In genomic region chr2:30439879-30440278, GRCh38 we compare ENCODE assay signal across 19 cellular contexts. TPM values are rescaled to one million over a fixed set of nuclear protein-coding genes. Genes with fewer than 3 reads are reported as not detected.
DNase-seq lines count a peak whose midpoint lies in the region; ATAC-seq and TF ChIP-seq lines count a peak whose summit lies in the region.
"Had no signal": no experiment of that assay in that cellular context is flagged by ENCODE, and none has a peak within 500 bp of the region (broad histone marks: within the 10 kb centered on the region; RNA-seq: fewer than 3 reads in every experiment).

No MANE protein-coding gene starts in this region.

- DNase-seq in activated naive CD4-positive, alpha-beta T cell treated with anti-CD3 and anti-CD28 coated beads, Interleukin-2, amount 50 U/mL, for 72 hours (ENCODE audit: low spot score in 2 of 2) = no peak
- no peak for DNase-seq in activated naive CD4-positive, alpha-beta T cell treated with Interleukin-2 at 50 U/mL for 16 hours
- peak in 2 of 10 experiments; percentile 22 to 40 for DNase-seq in CD4-positive, alpha-beta T cell
- DNase-seq in T-helper 17 cell (no peak), body of pancreas (no peak), hepatic stellate cell (ENCODE audit: low spot score) (no peak)
- DNase-seq in naive thymus-derived CD4-positive, alpha-beta T cell = peak in 7 of 9 donors; percentile 56 to 77 (median 71)
- DNase-seq: DMS153, GDM1, HCEC 1CT, IMR-90, NCI-H1417, NCI-H187, NCI-H2107, NCI-H510A, NCI-H748 treated with DMSO at 0.1 percent for 48 hours, Right ventricle myocardium superior had no signal

- peaks cover 18% of the 10 kb centered on the region for H3K4me1 Mint-ChIP-seq in CD4-positive, alpha-beta T cell (ENCODE audit: low read depth)
- H3K4me1 Mint-ChIP-seq in T-helper 17 cell = peaks cover 9% of the 10 kb centered on the region
- peaks cover 14 to 38% (median 22%) of the 10 kb centered on the region in 7 donors for H3K4me1 Mint-ChIP-seq in naive thymus-derived CD4-positive, alpha-beta T cell

- H3K9me3 ChIP-seq in CD4-positive, alpha-beta T cell (ENCODE audit: control insufficient read depth, low read length) = no peaks in the 10 kb centered on the region
- H3K9me3 ChIP-seq in T-helper 17 cell (ENCODE audit: control insufficient read depth, low read length, poor library complexity, severe bottlenecking) (no peaks in the 10 kb centered on the region), body of pancreas (no peaks in the 10 kb centered on the region)
- no peaks in the 10 kb centered on the region for H3K9me3 ChIP-seq in naive thymus-derived CD4-positive, alpha-beta T cell (ENCODE audit: control insufficient read depth in 2 of 3, low read length in 3 of 3)

- POLR2A ChIA-PET in CD4-positive, alpha-beta T cell (lab: Charles Lee) = interaction anchor here (0.8 to 2.0 kb wide), 3 partner anchors 17 to 210 kb away, joined by 3 to 7 read pairs (median 3); partner anchors contain the start of gene LBH
- POLR2A ChIA-PET in naive thymus-derived CD4-positive, alpha-beta T cell (lab: Charles Lee) = interaction anchor here (0.6 kb wide), 1 partner anchor 11 kb away, joined by 3 read pairs; no protein-coding TSS in a partner anchor

- H3K36me3 ChIP-seq in naive thymus-derived CD4-positive, alpha-beta T cell (ENCODE audit: control insufficient read depth in 2 of 3, insufficient read depth in 3 of 3, low read length in 3 of 3) = no peaks in the 10 kb centered on the region
- H3K36me3 ChIP-seq in body of pancreas (replicated peaks in 1 of 2; ENCODE audit: insufficient read depth in 1 of 2, low read depth in 2 of 2) = no peaks in the 10 kb centered on the region

- H3K27ac Mint-ChIP-seq in activated naive CD4-positive, alpha-beta T cell treated with anti-CD3 and anti-CD28 coated beads, Interleukin-2, amount 50 U/mL, for 72 hours = peak overlapping the region; percentile 23 to 27
- H3K27ac Mint-ChIP-seq in CD4-positive, alpha-beta T cell = peak overlapping the region; percentile 46
- H3K27ac Mint-ChIP-seq in T-helper 17 cell = no peak overlapping the region
- H3K27ac Mint-ChIP-seq in naive thymus-derived CD4-positive, alpha-beta T cell = peak overlapping the region in 8 of 9 donors; percentile 14 to 91 (median 78)
- H3K27ac Mint-ChIP-seq: GM23338 had no signal

- TF ChIP-seq POLR2A in body of pancreas (IDR thresholded peaks at IDR 0.05) = no peak

- no peaks in the 10 kb centered on the region for H3K27me3 Mint-ChIP-seq in CD4-positive, alpha-beta T cell
- no peaks in the 10 kb centered on the region for H3K27me3 Mint-ChIP-seq in T-helper 17 cell
- no peaks in the 10 kb centered on the region for H3K27me3 Mint-ChIP-seq in naive thymus-derived CD4-positive, alpha-beta T cell

- no peaks in the 10 kb centered on the region for H3K27me3 ChIP-seq in CD4-positive, alpha-beta T cell (ENCODE audit: control insufficient read depth, insufficient read depth, low read length)
- H3K27me3 ChIP-seq in naive thymus-derived CD4-positive, alpha-beta T cell (ENCODE audit: control insufficient read depth in 2 of 2, insufficient read depth in 2 of 2, low read length in 2 of 2) = no peaks in the 10 kb centered on the region
- no peaks in the 10 kb centered on the region for H3K27me3 ChIP-seq in body of pancreas

- H3K4me3 ChIP-seq in naive thymus-derived CD4-positive, alpha-beta T cell (ENCODE audit: low read length) = no peak overlapping the region
- H3K4me3 ChIP-seq in body of pancreas = no peak overlapping the region
- H3K4me3 ChIP-seq: GM23338 had no signal

- peak; percentile 71 to 81 for ATAC-seq in activated naive CD4-positive, alpha-beta T cell treated with anti-CD3 and anti-CD28 coated beads, Interleukin-2, amount 50 U/mL, for 72 hours
- peak; percentile 98 for ATAC-seq in CD4-positive, alpha-beta T cell (ENCODE audit: poor library complexity)
- ATAC-seq in T-helper 17 cell = no peak
- peak; percentile 82 for ATAC-seq in naive thymus-derived CD4-positive, alpha-beta T cell
- ATAC-seq in body of pancreas = no peak
- no peak for ATAC-seq in GM21423 (IDR thresholded peaks at IDR 0.05; ENCODE audit: unreplicated experiment)
- ATAC-seq: GM23338 had no signal

- CTCF ChIA-PET in CD4-positive, alpha-beta T cell (lab: Charles Lee) = no interaction called here
- CTCF ChIA-PET in naive thymus-derived CD4-positive, alpha-beta T cell (lab: Charles Lee) = interaction anchor here (0.6 to 1.2 kb wide), 2 partner anchors 95 to 105 kb away, joined by 4 read pairs; no protein-coding TSS in a partner anchor

- TF ChIP-seq CTCF in CD4-positive, alpha-beta T cell (IDR thresholded peaks at IDR 0.05) = no peak
- no peak for TF ChIP-seq CTCF in body of pancreas (IDR thresholded peaks at IDR 0.05)

- no peaks in the 10 kb centered on the region for H3K36me3 Mint-ChIP-seq in activated naive CD4-positive, alpha-beta T cell treated with anti-CD3 and anti-CD28 coated beads, Interleukin-2, amount 50 U/mL, for 72 hours
- no peaks in the 10 kb centered on the region for H3K36me3 Mint-ChIP-seq in CD4-positive, alpha-beta T cell (ENCODE audit: low read depth)
- H3K36me3 Mint-ChIP-seq in T-helper 17 cell (ENCODE audit: low read depth) = no peaks in the 10 kb centered on the region
- H3K36me3 Mint-ChIP-seq in naive thymus-derived CD4-positive, alpha-beta T cell = no peaks in the 10 kb centered on the region

- WGBS in body of pancreas, 2 donors = 92 to 96% methylated on average over 5 of the region's 5 CpGs

- H3K9me3 Mint-ChIP-seq in activated naive CD4-positive, alpha-beta T cell treated with anti-CD3 and anti-CD28 coated beads, Interleukin-2, amount 50 U/mL, for 72 hours = no peaks in the 10 kb centered on the region
- no peaks in the 10 kb centered on the region for H3K9me3 Mint-ChIP-seq in CD4-positive, alpha-beta T cell
- H3K9me3 Mint-ChIP-seq in naive thymus-derived CD4-positive, alpha-beta T cell = peaks cover 0 to 2% (median 0%) of the 10 kb centered on the region in 11 donors
- H3K9me3 Mint-ChIP-seq: GM23338 had no signal

- peaks cover 0 to 12% of the 10 kb centered on the region in 2 donors for H3K4me1 ChIP-seq in naive thymus-derived CD4-positive, alpha-beta T cell (ENCODE audit: control insufficient read depth in 2 of 2, insufficient read depth in 2 of 2, low read length in 2 of 2)
- no peaks in the 10 kb centered on the region for H3K4me1 ChIP-seq in body of pancreas

- intact Hi-C loops in CD4-positive, alpha-beta T cell (cut with DNase I, micrococcal nuclease) = loop anchor here in 1 of 2 experiments (10.0 kb wide), 1 partner anchor 175 kb away; no protein-coding TSS in a partner anchor
- intact Hi-C loops in naive thymus-derived CD4-positive, alpha-beta T cell (cut with micrococcal nuclease) = loop anchor here in 1 of 2 donors (1.0 kb wide), 2 partner anchors 7 to 18 kb away; partner anchors contain the start of gene LCLAT1
- intact Hi-C loops in body of pancreas (cut with DNase I) = no loop called here

- peak overlapping the region; percentile 0 for H3K4me3 Mint-ChIP-seq in CD4-positive, alpha-beta T cell
- peak overlapping the region; percentile 41 for H3K4me3 Mint-ChIP-seq in T-helper 17 cell
- H3K4me3 Mint-ChIP-seq in naive thymus-derived CD4-positive, alpha-beta T cell = peak overlapping the region in 9 of 10 donors; percentile 2 to 66 (median 18)
- H3K4me3 Mint-ChIP-seq: GM23338 had no signal

- H3K27ac ChIP-seq in CD4-positive, alpha-beta T cell (ENCODE audit: low read depth, low read length) = no peak overlapping the region
- peak overlapping the region; percentile 15 for H3K27ac ChIP-seq in naive thymus-derived CD4-positive, alpha-beta T cell (ENCODE audit: low read depth, low read length)
- no peak overlapping the region for H3K27ac ChIP-seq in body of pancreas

RNA-seq across cellular contexts. Expression of gene LCLAT1, which starts 7.2 kb away (rescaled TPM):
- 10 to 100 TPM in 1 of 2 donors, 1 to 10 TPM in 1; 8.1 to 24.1 TPM for total RNA-seq in activated naive CD4-positive, alpha-beta T cell treated with anti-CD3 and anti-CD28 coated beads, Interleukin-2, amount 50 U/mL, for 72 hours
- 10 to 100 TPM in 1 of 2 experiments, 1 to 10 TPM in 1; 8.3 to 10.2 TPM for total RNA-seq in CD4-positive, alpha-beta T cell
- total RNA-seq in T-helper 17 cell (10 to 100 TPM in 1 of 2 donors, 1 to 10 TPM in 1; 6.7 to 18.2 TPM), body of pancreas (10 to 100 TPM; 13.7 to 19.4 TPM)
- 10 to 100 TPM; 18.2 to 25.2 (median 22.2) TPM for total RNA-seq in naive thymus-derived CD4-positive, alpha-beta T cell
- 10 to 100 TPM; 16.2 to 37.6 TPM for polyA plus RNA-seq in naive thymus-derived CD4-positive, alpha-beta T cell

Comparison
In these comparisons a context has a peak if more than half of its experiments do, and no peak if none do; other contexts are left out.
1. ATAC-seq: peak in activated naive CD4-positive, alpha-beta T cell treated with anti-CD3 and anti-CD28 coated beads, Interleukin-2, amount 50 U/mL, for 72 hours (2 of 2), CD4-positive, alpha-beta T cell (single experiment) and naive thymus-derived CD4-positive, alpha-beta T cell (single experiment); none in T-helper 17 cell (single experiment), body of pancreas (single experiment) and GM21423 (single experiment).
2. DNase-seq: peak in naive thymus-derived CD4-positive, alpha-beta T cell (7 of 9); none in activated naive CD4-positive, alpha-beta T cell treated with anti-CD3 and anti-CD28 coated beads, Interleukin-2, amount 50 U/mL, for 72 hours (0 of 2), activated naive CD4-positive, alpha-beta T cell treated with Interleukin-2 at 50 U/mL for 16 hours (single experiment), T-helper 17 cell (0 of 3), body of pancreas (0 of 4) and hepatic stellate cell (single experiment).
3. Peak in every context shown above with its lines, with median percentiles within 50 percentile points of each other: H3K4me3 Mint-ChIP-seq.